Comparison of ENCODE assay signal across 6 cellular contexts in the genomic region with DNA sequence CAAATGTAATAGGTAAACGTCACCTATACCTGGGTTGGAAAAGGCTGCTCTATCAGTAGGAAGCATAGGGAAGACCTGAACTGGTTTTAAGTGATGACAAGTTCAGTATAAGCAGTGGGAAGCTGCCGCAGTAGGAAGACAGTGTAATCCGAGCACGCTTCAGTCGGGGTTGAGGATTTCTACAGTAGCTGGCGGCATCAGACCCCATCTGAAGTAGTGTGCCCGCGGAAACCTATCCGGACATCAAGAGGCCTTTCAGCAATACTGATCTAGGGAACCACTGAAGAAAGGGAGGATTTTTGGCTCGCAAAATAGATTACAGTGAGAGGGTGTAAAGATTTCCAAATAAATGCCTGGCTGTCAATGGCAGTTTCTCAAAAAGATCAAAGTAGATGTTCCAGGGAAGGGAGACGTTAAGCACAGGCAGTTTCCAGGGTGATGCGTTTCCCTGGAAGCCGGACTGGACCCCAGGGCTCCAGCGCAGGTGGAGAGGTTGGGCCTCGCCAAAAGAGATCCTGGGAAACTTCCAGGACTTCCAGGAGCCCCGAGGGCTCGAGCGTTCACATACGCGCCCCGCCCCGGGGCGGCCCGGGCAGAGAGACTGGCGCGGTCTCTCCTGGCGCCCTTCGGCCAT. TPM values are rescaled to one million over a fixed set of nuclear protein-coding genes. Genes with fewer than 3 reads are reported as not detected.
DNase-seq lines count a peak whose midpoint lies in the region; ATAC-seq and TF ChIP-seq lines count a peak whose summit lies in the region.

No MANE protein-coding gene starts in this region.

- H3K4me3 ChIP-seq in HCT116 (replicated peaks in 1 of 2; ENCODE audit: low read depth in 1 of 2, low read length in 2 of 2) = peak overlapping the region; percentile 34 to 75
- H3K4me3 ChIP-seq in mucosa of stomach (ENCODE audit: low read length) = peak overlapping the region; percentile 57

- H3K79me2 ChIP-seq in HCT116 (ENCODE audit: insufficient read depth, low read length) = peaks cover 16% of the 10 kb centered on the region; the same call in 1 of the 2 replicates

- no peaks in the 10 kb centered on the region for H3K36me3 ChIP-seq in HCT116 (ENCODE audit: control insufficient read depth in 1 of 2, insufficient read depth in 2 of 2, low read length in 2 of 2)
- H3K36me3 ChIP-seq in mucosa of stomach (ENCODE audit: control insufficient read depth, insufficient read depth, low read length) = no peaks in the 10 kb centered on the region

- no peaks in the 10 kb centered on the region for H4K20me1 ChIP-seq in HCT116 (ENCODE audit: insufficient read depth)

- H3K27ac ChIP-seq in HCT116 (ENCODE audit: low read depth, low read length) = peak overlapping the region; percentile 90

- BruUV-seq in HCT116 (replicated peaks; lab: Mats Ljungman, UMichigan) = TSS peak; percentile 46

- peaks cover 8% of the 10 kb centered on the region for H3K4me1 Mint-ChIP-seq in activated naive CD8-positive, alpha-beta T cell (ENCODE audit: low read depth)

- intact Hi-C loops in HCT116 (cut with micrococcal nuclease) = no loop called here

- TF ChIP-seq RAD21 in HCT116 (IDR thresholded peaks at IDR 0.05; ENCODE audit: low read depth) = no peak

- H3K4me2 ChIP-seq in HCT116 (ENCODE audit: low read length) = peak overlapping the region; percentile 87

- H3K9me2 ChIP-seq in HCT116 (ENCODE audit: insufficient read depth) = no peaks in the 10 kb centered on the region

- H3K9ac ChIP-seq in HCT116 (ENCODE audit: low read length) (peak overlapping the region; percentile 88), mucosa of stomach (ENCODE audit: low read length) (peak overlapping the region; percentile 67)

- no peak overlapping the region for H2AFZ ChIP-seq in HCT116 (ENCODE audit: low read depth, low read length, poor library complexity, severe bottlenecking)

- H3K27me3 ChIP-seq in HCT116 (ENCODE audit: insufficient read depth, low read length) (no peaks in the 10 kb centered on the region), mucosa of stomach (ENCODE audit: control insufficient read depth, insufficient read depth, low read length) (peaks cover 8% of the 10 kb centered on the region)

- POLR2A ChIA-PET in HCT116 (lab: Charles Lee) = no interaction called here
- POLR2A ChIA-PET in GM10248 (lab: Yijun Ruan, JAX) = no interaction called here

- H3K4me3 Mint-ChIP-seq in activated naive CD8-positive, alpha-beta T cell = peak overlapping the region; percentile 87

- DNase-seq in HCT116 (ENCODE audit: low read depth, low spot score) (no peak), T1000 (lab: John Stamatoyannopoulos, UW) (no peak), GM10248 (ENCODE audit: extremely low spot score) (no peak)

- CTCF ChIA-PET in HCT116 (lab: Charles Lee) = no interaction called here
- CTCF ChIA-PET in GM10248 (lab: Yijun Ruan, JAX) = interaction anchor here (1.1 to 1.9 kb wide), 2 partner anchors 18 to 26 kb away, joined by 3 to 5 read pairs; no protein-coding TSS in a partner anchor

- no peaks in the 10 kb centered on the region for H3K36me3 Mint-ChIP-seq in activated naive CD8-positive, alpha-beta T cell

- TF ChIP-seq POLR2A in HCT116 (IDR thresholded peaks at IDR 0.05; ENCODE audit: borderline replicate concordance, extremely low read depth, insufficient read depth, insufficient read length) = peak; percentile 11

- H3K27me3 Mint-ChIP-seq in activated naive CD8-positive, alpha-beta T cell = peaks cover 33% of the 10 kb centered on the region

- ATAC-seq in HCT116 = no peak
- no peak for ATAC-seq in GM21723 (IDR thresholded peaks at IDR 0.05; ENCODE audit: unreplicated experiment)

- TF ChIP-seq CTCF in HCT116 (IDR thresholded peaks at IDR 0.05 in 2 of 3, conservative IDR thresholded peaks at IDR 0.05 in 1 of 3; ENCODE audit: borderline replicate concordance in 1 of 3, insufficient read depth in 1 of 3, low read depth in 2 of 3, low read length in 2 of 3) = no peak
- TF ChIP-seq CTCF in GM10248 (IDR thresholded peaks at IDR 0.05; ENCODE audit: control extremely low read depth, extremely low read depth, low read depth, missing control alignments) = no peak

- no peak overlapping the region for H3K27ac Mint-ChIP-seq in activated naive CD8-positive, alpha-beta T cell

- RAD21 ChIA-PET in HCT116 (lab: Charles Lee; ENCODE audit: low non-redundant PET in 1 of 2, low total read pairs in 2 of 2, uncharacterized antibody in 2 of 2, unreplicated experiment in 2 of 2) = no interaction called here

- H3K9me3 ChIP-seq in HCT116 (ENCODE audit: control insufficient read depth in 1 of 2, insufficient read depth in 1 of 2, low read depth in 1 of 2, low read length in 2 of 2) (no peaks in the 10 kb centered on the region), mucosa of stomach (ENCODE audit: control insufficient read depth, low read length) (no peaks in the 10 kb centered on the region)

- H3K9me3 Mint-ChIP-seq in activated naive CD8-positive, alpha-beta T cell (ENCODE audit: low read depth) = no peaks in the 10 kb centered on the region

- peaks cover 12 to 32% of the 10 kb centered on the region in 2 experiments; a peak in 3 of 4 replicates for H3K4me1 ChIP-seq in HCT116 (ENCODE audit: control insufficient read depth in 1 of 2, insufficient read depth in 2 of 2, low read length in 2 of 2)
- H3K4me1 ChIP-seq in mucosa of stomach (ENCODE audit: control insufficient read depth, insufficient read depth, low read length) = peaks cover 11% of the 10 kb centered on the region

TF ChIP-seq in HCT116, 20 proteins besides CTCF, POLR2A, EP300 and RAD21:
- TF ChIP-seq TCF7L2 (IDR thresholded peaks at IDR 0.05; ENCODE audit: borderline replicate concordance, extremely low read depth, insufficient read depth, insufficient read length) (peak; percentile 37), YY1 (IDR thresholded peaks at IDR 0.05; ENCODE audit: extremely low read depth, insufficient replicate concordance, low read depth, low read length) (no peak)
TF ChIP-seq in HCT116: peak in this region for 1.

RNA-seq across cellular contexts. Expression of a gene that starts 5.3 kb away (rescaled TPM):
- total RNA-seq in HCT116 (2021; ENCODE audit: unreplicated experiment) = 4.1 TPM
- 2.3 TPM in 2 replicates for polyA plus RNA-seq in HCT116 (2012)

RNA-seq across cellular contexts. Expression of a gene that starts 6.1 kb away (rescaled TPM):
- 18.8 TPM for total RNA-seq in HCT116 (2021; ENCODE audit: unreplicated experiment)
- 15.6 and 18.2 TPM in 2 replicates for polyA plus RNA-seq in HCT116 (2012)

RNA-seq across cellular contexts. Expression of a gene that starts 18.7 kb away (rescaled TPM):
- total RNA-seq in HCT116 (2021; ENCODE audit: unreplicated experiment) = 36.2 TPM
- 29.0 and 33.4 TPM in 2 replicates for polyA plus RNA-seq in HCT116 (2012)

RNA-seq across cellular contexts. Expression of a gene that starts 18.9 kb away (rescaled TPM):
- 116 TPM for total RNA-seq in HCT116 (2021; ENCODE audit: unreplicated experiment)
- polyA plus RNA-seq in HCT116 (2012) = 115 and 127 TPM in 2 replicates

RNA-seq across cellular contexts. Expression of a gene that starts 22.4 kb away (rescaled TPM):
- 0.98 TPM for total RNA-seq in HCT116 (2021; ENCODE audit: unreplicated experiment)
- polyA plus RNA-seq in HCT116 (2012) = 0.48 and 0.50 TPM in 2 replicates
